In genomic region chr3:147943265-147943945, GRCh38 we compare ENCODE assay signal across 11 cellular contexts.
A peak's percentile ranks its signal among the peaks of the same experiment; 100 is the strongest.
DNase-seq lines count a peak whose midpoint lies in the region; ATAC-seq and TF ChIP-seq lines count a peak whose summit lies in the region.
"Had no signal": no experiment of that assay in that cellular context is flagged by ENCODE, and none has a peak within 500 bp of the region (broad histone marks: within the 10 kb centered on the region; RNA-seq: fewer than 3 reads in every experiment).

No MANE protein-coding gene starts in this region.

- intact Hi-C loops in right cardiac atrium (cut with DNase I): no loop called here

- H3K4me3 ChIP-seq in SK-N-MC (no peak overlapping the region), retinal pigment epithelial cell (ENCODE audit: low read length) (no peak overlapping the region), right cardiac atrium (ENCODE audit: low read length) (no peak overlapping the region)

- WGBS in right cardiac atrium: 82% methylated on average over 2 of the region's 2 CpGs

- H3K27me3 ChIP-seq in right cardiac atrium (ENCODE audit: control insufficient read depth, insufficient read depth): no peaks in the 10 kb centered on the region

- H3K9ac ChIP-seq in SK-N-MC (ENCODE audit: insufficient read length): no peak overlapping the region

- no peak for TF ChIP-seq CTCF in retinal pigment epithelial cell (conservative IDR thresholded peaks at IDR 0.05; ENCODE audit: low read depth, low read length)

- no peaks in the 10 kb centered on the region for H3K4me1 ChIP-seq in right cardiac atrium (ENCODE audit: control insufficient read depth, insufficient read depth, low read length)

- H3K27ac ChIP-seq in SK-N-MC (peak overlapping the region; percentile 4; the same call in 1 of the 2 replicates), right cardiac atrium (ENCODE audit: low read length) (no peak overlapping the region)

- peak; percentile 95 for DNase-seq in ELR (ENCODE audit: low read depth)
- DNase-seq in SK-N-MC (ENCODE audit: low read depth, low spot score): no peak
- peak; percentile 75 for DNase-seq in fibroblast of the conjunctiva (ENCODE audit: low read depth)
- peak; percentile 73 for DNase-seq in retinal pigment epithelial cell (ENCODE audit: low read depth)
- no peak for DNase-seq in DMS79 treated with DMSO at 0.1 percent for 48 hours (lab: John Stamatoyannopoulos, UW)
- DNase-seq in right cardiac atrium: no peak
- DNase-seq: DMS53, KBM-7, NCI-H774 had no signal

- ATAC-seq in right cardiac atrium (no peak), HG02798 (IDR thresholded peaks at IDR 0.05; ENCODE audit: poor library complexity, unreplicated experiment) (no peak), HG02938 (IDR thresholded peaks at IDR 0.05; ENCODE audit: unreplicated experiment) (no peak)

- H3K9me3 ChIP-seq in SK-N-MC (ENCODE audit: low read depth, low read length) (no peaks in the 10 kb centered on the region), right cardiac atrium (ENCODE audit: control insufficient read depth, low read length) (no peaks in the 10 kb centered on the region)

- no peaks in the 10 kb centered on the region for H3K36me3 ChIP-seq in SK-N-MC (ENCODE audit: insufficient read depth, low read length)

Comparison
In these comparisons a context has a peak if more than half of its experiments do, and no peak if none do; other contexts are left out.
1. DNase-seq: peak in ELR (single experiment), fibroblast of the conjunctiva (single experiment) and retinal pigment epithelial cell (single experiment); none in SK-N-MC (single experiment), DMS79 treated with DMSO at 0.1 percent for 48 hours (single experiment) and right cardiac atrium (0 of 3).